In the genomic region with DNA sequence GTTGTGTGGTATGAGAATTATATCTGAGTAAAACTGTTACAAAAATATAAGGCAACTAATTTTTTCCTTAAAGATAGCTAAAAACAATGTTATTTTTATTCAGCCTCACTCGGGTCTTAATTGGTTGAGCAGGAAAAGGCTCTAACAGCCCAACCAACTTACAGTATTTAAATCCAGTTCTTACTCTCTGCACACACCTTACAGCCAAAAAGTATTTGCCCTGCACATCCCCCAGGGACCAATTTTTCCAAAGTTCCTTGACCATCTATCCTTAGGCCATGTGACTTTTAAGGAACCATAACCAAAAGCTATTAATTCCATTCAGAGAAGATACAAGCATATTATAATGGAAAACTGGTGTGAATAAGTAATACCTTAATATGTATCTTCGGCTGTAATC, we compare ENCODE assay signal across 1 cellular context.
TF ChIP-seq lines count a peak whose summit lies in the region.

No MANE protein-coding gene starts in this region.

TF ChIP-seq in SK-N-SH treated with all-trans-retinoic acid at 6 μM for 48 hours, 23 proteins besides CTCF, POLR2A, EP300 and RAD21 (continued from another document):
- TF ChIP-seq ZNF565 (CRISPR knock-in tag; conservative IDR thresholded peaks at IDR 0.05; ENCODE audit: low read depth), result no peak
- no peak for TF ChIP-seq ZNF70 (CRISPR knock-in tag; IDR thresholded peaks at IDR 0.05)
- TF ChIP-seq BACH2 (CRISPR knock-in tag; IDR thresholded peaks at IDR 0.05; ENCODE audit: borderline replicate concordance), result no peak
- TF ChIP-seq, protein P1, sequence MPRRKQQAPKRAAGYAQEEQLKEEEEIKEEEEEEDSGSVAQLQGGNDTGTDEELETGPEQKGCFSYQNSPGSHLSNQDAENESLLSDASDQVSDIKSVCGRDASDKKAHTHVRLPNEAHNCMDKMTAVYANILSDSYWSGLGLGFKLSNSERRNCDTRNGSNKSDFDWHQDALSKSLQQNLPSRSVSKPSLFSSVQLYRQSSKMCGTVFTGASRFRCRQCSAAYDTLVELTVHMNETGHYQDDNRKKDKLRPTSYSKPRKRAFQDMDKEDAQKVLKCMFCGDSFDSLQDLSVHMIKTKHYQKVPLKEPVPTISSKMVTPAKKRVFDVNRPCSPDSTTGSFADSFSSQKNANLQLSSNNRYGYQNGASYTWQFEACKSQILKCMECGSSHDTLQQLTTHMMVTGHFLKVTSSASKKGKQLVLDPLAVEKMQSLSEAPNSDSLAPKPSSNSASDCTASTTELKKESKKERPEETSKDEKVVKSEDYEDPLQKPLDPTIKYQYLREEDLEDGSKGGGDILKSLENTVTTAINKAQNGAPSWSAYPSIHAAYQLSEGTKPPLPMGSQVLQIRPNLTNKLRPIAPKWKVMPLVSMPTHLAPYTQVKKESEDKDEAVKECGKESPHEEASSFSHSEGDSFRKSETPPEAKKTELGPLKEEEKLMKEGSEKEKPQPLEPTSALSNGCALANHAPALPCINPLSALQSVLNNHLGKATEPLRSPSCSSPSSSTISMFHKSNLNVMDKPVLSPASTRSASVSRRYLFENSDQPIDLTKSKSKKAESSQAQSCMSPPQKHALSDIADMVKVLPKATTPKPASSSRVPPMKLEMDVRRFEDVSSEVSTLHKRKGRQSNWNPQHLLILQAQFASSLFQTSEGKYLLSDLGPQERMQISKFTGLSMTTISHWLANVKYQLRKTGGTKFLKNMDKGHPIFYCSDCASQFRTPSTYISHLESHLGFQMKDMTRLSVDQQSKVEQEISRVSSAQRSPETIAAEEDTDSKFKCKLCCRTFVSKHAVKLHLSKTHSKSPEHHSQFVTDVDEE (CRISPR knock-in tag; IDR thresholded peaks at IDR 0.05), result no peak
- TF ChIP-seq, protein P2, sequence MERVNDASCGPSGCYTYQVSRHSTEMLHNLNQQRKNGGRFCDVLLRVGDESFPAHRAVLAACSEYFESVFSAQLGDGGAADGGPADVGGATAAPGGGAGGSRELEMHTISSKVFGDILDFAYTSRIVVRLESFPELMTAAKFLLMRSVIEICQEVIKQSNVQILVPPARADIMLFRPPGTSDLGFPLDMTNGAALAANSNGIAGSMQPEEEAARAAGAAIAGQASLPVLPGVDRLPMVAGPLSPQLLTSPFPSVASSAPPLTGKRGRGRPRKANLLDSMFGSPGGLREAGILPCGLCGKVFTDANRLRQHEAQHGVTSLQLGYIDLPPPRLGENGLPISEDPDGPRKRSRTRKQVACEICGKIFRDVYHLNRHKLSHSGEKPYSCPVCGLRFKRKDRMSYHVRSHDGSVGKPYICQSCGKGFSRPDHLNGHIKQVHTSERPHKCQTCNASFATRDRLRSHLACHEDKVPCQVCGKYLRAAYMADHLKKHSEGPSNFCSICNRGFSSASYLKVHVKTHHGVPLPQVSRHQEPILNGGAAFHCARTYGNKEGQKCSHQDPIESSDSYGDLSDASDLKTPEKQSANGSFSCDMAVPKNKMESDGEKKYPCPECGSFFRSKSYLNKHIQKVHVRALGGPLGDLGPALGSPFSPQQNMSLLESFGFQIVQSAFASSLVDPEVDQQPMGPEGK (CRISPR knock-in tag; IDR thresholded peaks at IDR 0.05; ENCODE audit: borderline replicate concordance), result no peak
- no peak for TF ChIP-seq ZFP30 (CRISPR knock-in tag; IDR thresholded peaks at IDR 0.05)
- no peak for TF ChIP-seq OSR1 (CRISPR knock-in tag; IDR thresholded peaks at IDR 0.05)
- no peak for TF ChIP-seq SNAI2 (CRISPR knock-in tag; IDR thresholded peaks at IDR 0.05)
- TF ChIP-seq CSDC2 (CRISPR knock-in tag; IDR thresholded peaks at IDR 0.05), result no peak
- no peak for TF ChIP-seq ZFP3 (CRISPR knock-in tag; IDR thresholded peaks at IDR 0.05)
